Comparison of ENCODE assay signal across 21 cellular contexts in the genomic region with DNA sequence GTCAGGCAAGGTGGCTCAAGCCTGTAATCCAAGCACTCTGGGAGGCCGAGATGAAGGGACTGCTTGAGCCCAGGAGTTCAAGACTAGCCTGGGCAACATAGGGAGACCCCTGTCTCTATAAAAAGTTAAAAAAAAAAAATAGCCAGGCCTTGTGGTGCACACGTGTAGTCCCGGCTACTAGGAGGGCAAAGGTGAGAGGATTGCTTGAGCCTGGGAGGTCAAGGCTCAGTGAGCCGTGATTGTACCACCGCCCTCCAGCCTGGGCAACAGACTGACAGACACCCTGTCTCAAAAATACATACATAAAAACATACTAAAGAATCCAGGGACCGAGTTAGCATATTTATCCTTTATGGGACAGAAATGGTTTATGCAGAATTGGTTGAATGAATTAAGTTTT. TPM values are rescaled to one million over a fixed set of nuclear protein-coding genes. Genes with fewer than 3 reads are reported as not detected.
"Had no signal": no experiment of that assay in that cellular context is flagged by ENCODE, and none has a peak within 500 bp of the region (broad histone marks: within the 10 kb centered on the region; RNA-seq: fewer than 3 reads in every experiment).

No MANE protein-coding gene starts in this region.

- H3K27me3 ChIP-seq: neutrophil, right atrium auricular region, spleen, suprapubic skin, upper lobe of left lung had no signal

- H3K9me3 Mint-ChIP-seq: immature natural killer cell; stimulated activated naive B cell treated with anti-CD40 and anti-IgM and Interleukin-4, amounts not matched to agents 10 μg/mL and 1 μg/mL and 100 μg/mL, for 72 hours had no signal

- H3K27me3 Mint-ChIP-seq: naive thymus-derived CD4-positive, alpha-beta T cell; stimulated activated naive B cell treated with anti-CD40 and anti-IgM and Interleukin-4, amounts not matched to agents 10 μg/mL and 1 μg/mL and 100 μg/mL, for 72 hours had no signal

- H3K36me3 ChIP-seq: right atrium auricular region, suprapubic skin, WERI-Rb-1 had no signal

- DNase-seq: activated CD4-positive, alpha-beta T cell treated with anti-CD3 and anti-CD28 coated beads for 4 hours; activated gamma-delta T cell treated with Interleukin-2 at 50 U/mL for 16 hours; activated T-cell treated with anti-CD3 and anti-CD28 coated beads for 4 hours; amygdala; dermis blood vessel endothelial cell; immature natural killer cell; naive thymus-derived CD4-positive, alpha-beta T cell; spleen; stimulated activated CD4-positive, alpha-beta T cell treated with anti-CD3 and anti-CD28 coated beads, Interleukin-1b, Interleukin-23, amount 100 ng/mL, for 48 hours; stimulated activated naive B cell treated with anti-CD40 and anti-IgM and Interleukin-4, amounts not matched to agents 10 μg/mL and 1 μg/mL and 100 μg/mL, for 72 hours; T1000; upper lobe of left lung; WERI-Rb-1 had no signal

- H3K4me3 Mint-ChIP-seq: brain; immature natural killer cell; naive thymus-derived CD4-positive, alpha-beta T cell had no signal

- H3K9me3 ChIP-seq: neutrophil, right atrium auricular region, spleen, suprapubic skin, upper lobe of left lung had no signal

- ATAC-seq: esophagus mucosa; naive thymus-derived CD4-positive, alpha-beta T cell; stimulated activated naive B cell treated with anti-CD40 and anti-IgM and Interleukin-4, amounts not matched to agents 10 μg/mL and 1 μg/mL and 100 μg/mL, for 72 hours had no signal

- H3K27ac ChIP-seq: right atrium auricular region, upper lobe of left lung, WERI-Rb-1 had no signal

- H3K4me3 ChIP-seq: right atrium auricular region, spleen, suprapubic skin, upper lobe of left lung had no signal

RNA-seq across cellular contexts. Expression of a gene that starts 45.5 kb away (rescaled TPM):
- total RNA-seq: dermis blood vessel endothelial cell, esophagus mucosa, glomerular endothelial cell, lung microvascular endothelial cell, posterior vena cava, right atrium auricular region, spleen had no signal
